In genomic region chr5:34022131-34022705, GRCh38 we compare ENCODE assay signal across 9 cellular contexts. TPM values are rescaled to one million over a fixed set of nuclear protein-coding genes. Genes with fewer than 3 reads are reported as not detected.
DNase-seq lines count a peak whose midpoint lies in the region; ATAC-seq and TF ChIP-seq lines count a peak whose summit lies in the region.
"Had no signal": no experiment of that assay in that cellular context is flagged by ENCODE, and none has a peak within 500 bp of the region (broad histone marks: within the 10 kb centered on the region; RNA-seq: fewer than 3 reads in every experiment).

No MANE protein-coding gene starts in this region.

- ATAC-seq in HG03095 (IDR thresholded peaks at IDR 0.05; ENCODE audit: unreplicated experiment), result peak; percentile 83
- ATAC-seq in stimulated activated naive B cell treated with anti-CD40 and anti-IgM and Interleukin-4, amounts not matched to agents 10 μg/mL and 1 μg/mL and 100 μg/mL, for 72 hours (replicated peaks), result peak in 1 of 2 donors; percentile 25
- no peak for ATAC-seq in left lobe of liver

- CTCF ChIA-PET in mammary epithelial cell (lab: Charles Lee; ENCODE audit: low non-redundant PET), result no interaction called here
- CTCF ChIA-PET in MCF 10A (lab: Yijun Ruan, JAX), result interaction anchor here (0.6 kb wide), 1 partner anchor 255 kb away, joined by 6 read pairs; no protein-coding TSS in a partner anchor

- H3K9me3 Mint-ChIP-seq in MCF 10A (ENCODE audit: unreplicated experiment), result no peaks in the 10 kb centered on the region
- no peaks in the 10 kb centered on the region for H3K9me3 Mint-ChIP-seq in activated T-helper 2 cell treated with anti-CD3 and anti-CD28 coated beads, Interferon-gamma antibody, Interleukin-2, Interleukin-4, amounts not matched to agents 10 μg/mL and 5 μg/mL and 100 μg/mL, durations not matched to agents 14 hours and 24 hours and 36 hours
- H3K9me3 Mint-ChIP-seq in stimulated activated naive B cell treated with anti-CD40 and anti-IgM and Interleukin-4, amounts not matched to agents 10 μg/mL and 1 μg/mL and 100 μg/mL, for 72 hours, result no peaks in the 10 kb centered on the region

- H3K4me1 ChIP-seq in mammary epithelial cell (ENCODE audit: insufficient read depth, low read length), result peaks cover 3% of the 10 kb centered on the region
- H3K4me1 ChIP-seq: upper lobe of left lung had no signal

- H3K9ac ChIP-seq in mammary epithelial cell (ENCODE audit: insufficient read depth, low read length), result no peak overlapping the region

- H3K9me3 ChIP-seq in mammary epithelial cell (replicated peaks; ENCODE audit: insufficient read depth, low read length), result no peaks in the 10 kb centered on the region
- H3K9me3 ChIP-seq: upper lobe of left lung had no signal

- dilution Hi-C loops in mammary epithelial cell (cut with HindIII; ENCODE audit: low sequenced_read_pairs), result no loop called here

- peaks cover 6% of the 10 kb centered on the region for H3K4me1 Mint-ChIP-seq in MCF 10A (ENCODE audit: insufficient read depth, unreplicated experiment)
- H3K4me1 Mint-ChIP-seq in activated T-helper 2 cell treated with anti-CD3 and anti-CD28 coated beads, Interferon-gamma antibody, Interleukin-2, Interleukin-4, amounts not matched to agents 10 μg/mL and 5 μg/mL and 100 μg/mL, durations not matched to agents 14 hours and 24 hours and 36 hours (ENCODE audit: low read depth), result peaks cover 36% of the 10 kb centered on the region
- H3K4me1 Mint-ChIP-seq in stimulated activated naive B cell treated with anti-CD40 and anti-IgM and Interleukin-4, amounts not matched to agents 10 μg/mL and 1 μg/mL and 100 μg/mL, for 72 hours, result peaks cover 2 to 5% of the 10 kb centered on the region in 2 donors

- peaks cover 4% of the 10 kb centered on the region for H3K36me3 Mint-ChIP-seq in MCF 10A (ENCODE audit: insufficient read depth, unreplicated experiment)
- peaks cover 35% of the 10 kb centered on the region for H3K36me3 Mint-ChIP-seq in activated T-helper 2 cell treated with anti-CD3 and anti-CD28 coated beads, Interferon-gamma antibody, Interleukin-2, Interleukin-4, amounts not matched to agents 10 μg/mL and 5 μg/mL and 100 μg/mL, durations not matched to agents 14 hours and 24 hours and 36 hours (ENCODE audit: low read depth)
- peaks cover 19 to 33% of the 10 kb centered on the region in 2 donors for H3K36me3 Mint-ChIP-seq in stimulated activated naive B cell treated with anti-CD40 and anti-IgM and Interleukin-4, amounts not matched to agents 10 μg/mL and 1 μg/mL and 100 μg/mL, for 72 hours

- H3K79me2 ChIP-seq in mammary epithelial cell (ENCODE audit: insufficient read depth, low read length), result no peaks in the 10 kb centered on the region

- TF ChIP-seq POLR2A in erythroblast (IDR thresholded peaks at IDR 0.05; ENCODE audit: low read length), result no peak

- no TSS peak for BruUV-seq in mammary epithelial cell (replicated peaks; lab: Mats Ljungman, UMichigan)
- no TSS peak for BruUV-seq in MCF 10A (replicated peaks; lab: Mats Ljungman, UMichigan)

- H3K4me2 ChIP-seq in mammary epithelial cell (ENCODE audit: insufficient read depth, low read depth, low read length), result no peak overlapping the region

- WGBS in mammary epithelial cell (ENCODE audit: low coverage, missing lambda C conversion rate), result 24% methylated on average over 2 of the region's 2 CpGs

- H3K4me3 ChIP-seq in mammary epithelial cell (replicated peaks in 1 of 3; ENCODE audit: insufficient read depth in 1 of 3, low read depth in 2 of 3, low read length in 3 of 3), result no peak overlapping the region
- H3K4me3 ChIP-seq: upper lobe of left lung had no signal

- no peaks in the 10 kb centered on the region for H3K27me3 Mint-ChIP-seq in MCF 10A (ENCODE audit: insufficient read depth, unreplicated experiment)
- no peaks in the 10 kb centered on the region for H3K27me3 Mint-ChIP-seq in activated T-helper 2 cell treated with anti-CD3 and anti-CD28 coated beads, Interferon-gamma antibody, Interleukin-2, Interleukin-4, amounts not matched to agents 10 μg/mL and 5 μg/mL and 100 μg/mL, durations not matched to agents 14 hours and 24 hours and 36 hours (ENCODE audit: low read depth)
- no peaks in the 10 kb centered on the region for H3K27me3 Mint-ChIP-seq in stimulated activated naive B cell treated with anti-CD40 and anti-IgM and Interleukin-4, amounts not matched to agents 10 μg/mL and 1 μg/mL and 100 μg/mL, for 72 hours

- no peak overlapping the region for H3K27ac Mint-ChIP-seq in MCF 10A (ENCODE audit: low read depth, unreplicated experiment)
- peak overlapping the region; percentile 88 for H3K27ac Mint-ChIP-seq in activated T-helper 2 cell treated with anti-CD3 and anti-CD28 coated beads, Interferon-gamma antibody, Interleukin-2, Interleukin-4, amounts not matched to agents 10 μg/mL and 5 μg/mL and 100 μg/mL, durations not matched to agents 14 hours and 24 hours and 36 hours
- peak overlapping the region; percentile 65 for H3K27ac Mint-ChIP-seq in stimulated activated naive B cell treated with anti-CD40 and anti-IgM and Interleukin-4, amounts not matched to agents 10 μg/mL and 1 μg/mL and 100 μg/mL, for 72 hours

- intact Hi-C loops in mammary epithelial cell (cut with micrococcal nuclease) (no loop called here), MCF 10A (cut with micrococcal nuclease) (no loop called here)
- intact Hi-C loops in activated T-helper 2 cell treated with anti-CD3 and anti-CD28 coated beads, Interferon-gamma antibody, Interleukin-2, Interleukin-4, amounts not matched to agents 10 μg/mL and 5 μg/mL and 100 μg/mL, durations not matched to agents 14 hours and 24 hours and 36 hours (cut with micrococcal nuclease), result loop anchor here (1.0 kb wide), 2 partner anchors 14 to 25 kb away; partner anchors contain the start of gene AMACR

- no peaks in the 10 kb centered on the region for H3K36me3 ChIP-seq in mammary epithelial cell (ENCODE audit: insufficient read depth, low read length)
- H3K36me3 ChIP-seq: upper lobe of left lung had no signal

- peak overlapping the region; percentile 23 for H2AFZ ChIP-seq in mammary epithelial cell (ENCODE audit: low read depth, low read length)

- TF ChIP-seq CTCF in mammary epithelial cell (conservative IDR thresholded peaks at IDR 0.05 in 1 of 2, IDR thresholded peaks at IDR 0.05 in 1 of 2; ENCODE audit: extremely low read depth in 1 of 2, insufficient read depth in 1 of 2, low read depth in 1 of 2, low read length in 2 of 2) (no peak), MCF 10A (IDR thresholded peaks at IDR 0.05; ENCODE audit: unreplicated experiment) (no peak)

- POLR2A ChIA-PET in MCF 10A (lab: Yijun Ruan, JAX), result no interaction called here

- no peaks in the 10 kb centered on the region for H3K27me3 ChIP-seq in mammary epithelial cell (ENCODE audit: insufficient read depth, low read length)
- H3K27me3 ChIP-seq: upper lobe of left lung had no signal

- peak; percentile 19 for DNase-seq in mammary epithelial cell
- no peak for DNase-seq in MCF 10A (ENCODE audit: unreplicated experiment)
- DNase-seq in activated T-helper 2 cell treated with anti-CD3 and anti-CD28 coated beads, Interferon-gamma antibody, Interleukin-2, Interleukin-4, amounts not matched to agents 10 μg/mL and 5 μg/mL and 100 μg/mL, durations not matched to agents 14 hours and 24 hours and 36 hours (ENCODE audit: low spot score), result peak; percentile 41
- no peak for DNase-seq in stimulated activated naive B cell treated with anti-CD40 and anti-IgM and Interleukin-4, amounts not matched to agents 10 μg/mL and 1 μg/mL and 100 μg/mL, for 72 hours
- DNase-seq in erythroblast (lab: John Stamatoyannopoulos, UW), result no peak
- no peak for DNase-seq in NCI-H446 (lab: John Stamatoyannopoulos, UW)
- DNase-seq in left lobe of liver (ENCODE audit: low spot score), result no peak
- DNase-seq: upper lobe of left lung had no signal

- no peaks in the 10 kb centered on the region for H4K20me1 ChIP-seq in mammary epithelial cell (ENCODE audit: insufficient read depth, low read length)

- H3K4me3 Mint-ChIP-seq in MCF 10A (ENCODE audit: unreplicated experiment), result no peak overlapping the region
- no peak overlapping the region for H3K4me3 Mint-ChIP-seq in activated T-helper 2 cell treated with anti-CD3 and anti-CD28 coated beads, Interferon-gamma antibody, Interleukin-2, Interleukin-4, amounts not matched to agents 10 μg/mL and 5 μg/mL and 100 μg/mL, durations not matched to agents 14 hours and 24 hours and 36 hours (ENCODE audit: low read depth)
- H3K4me3 Mint-ChIP-seq in stimulated activated naive B cell treated with anti-CD40 and anti-IgM and Interleukin-4, amounts not matched to agents 10 μg/mL and 1 μg/mL and 100 μg/mL, for 72 hours, result no peak overlapping the region

- H3K27ac ChIP-seq in mammary epithelial cell (ENCODE audit: insufficient read depth, low read depth, low read length), result no peak overlapping the region
- H3K27ac ChIP-seq: upper lobe of left lung had no signal

- in situ Hi-C loops in mammary epithelial cell (cut with MboI; ENCODE audit: low sequenced_read_pairs in 2 of 2), result loop anchor here (25.0 kb wide), 1 partner anchor 890 kb away; the partner anchor contains the start of genes BRIX1 (in 2 of the 2) and RAD1 (in 2 of the 2)

RNA-seq across cellular contexts. Expression of gene AMACR, which starts 14.4 kb away (rescaled TPM):
- total RNA-seq in mammary epithelial cell (10 to 100 TPM; 14.2 to 19.5 TPM), MCF 10A (2022) (6.6 and 7.9 TPM in 2 replicates), left lobe of liver (58.0 TPM)
- polyA plus RNA-seq in mammary epithelial cell, result 9.3 TPM
- not detected for polyA minus RNA-seq in mammary epithelial cell
- 8.3 and 9.0 TPM in 2 replicates for total RNA-seq in activated T-helper 2 cell treated with anti-CD3 and anti-CD28 coated beads, Interferon-gamma antibody, Interleukin-2, Interleukin-4, amounts not matched to agents 10 μg/mL and 5 μg/mL and 100 μg/mL, durations not matched to agents 14 hours and 24 hours and 36 hours

RNA-seq across cellular contexts. Expression of gene C1QTNF3, which starts 20.8 kb away (rescaled TPM):
- total RNA-seq in mammary epithelial cell, result 1 to 10 TPM in 1 of 2 donors, under 1 TPM in 1; 0.80 to 1.8 TPM
- polyA plus RNA-seq in mammary epithelial cell, result 0.29 TPM
- not detected for polyA minus RNA-seq in mammary epithelial cell
- total RNA-seq in MCF 10A (2022), result 0.49 and 0.64 TPM in 2 replicates
- total RNA-seq in activated T-helper 2 cell treated with anti-CD3 and anti-CD28 coated beads, Interferon-gamma antibody, Interleukin-2, Interleukin-4, amounts not matched to agents 10 μg/mL and 5 μg/mL and 100 μg/mL, durations not matched to agents 14 hours and 24 hours and 36 hours, result 1.5 and 1.7 TPM in 2 replicates
- 1.9 TPM for total RNA-seq in left lobe of liver

RNA-seq across cellular contexts. Expression of gene SLC45A2, which starts 37.7 kb away (rescaled TPM):
- under 1 TPM; under 0.01 to 0.31 TPM for total RNA-seq in mammary epithelial cell
- not detected for polyA plus RNA-seq in mammary epithelial cell
- not detected for polyA minus RNA-seq in mammary epithelial cell
- not detected in 2 replicates for total RNA-seq in MCF 10A (2022)
- not detected in 2 replicates for total RNA-seq in activated T-helper 2 cell treated with anti-CD3 and anti-CD28 coated beads, Interferon-gamma antibody, Interleukin-2, Interleukin-4, amounts not matched to agents 10 μg/mL and 5 μg/mL and 100 μg/mL, durations not matched to agents 14 hours and 24 hours and 36 hours
- 0.48 TPM for total RNA-seq in left lobe of liver

Comparison
In these comparisons a context has a peak if more than half of its experiments do, and no peak if none do; other contexts are left out.
1. DNase-seq: peak in mammary epithelial cell (single experiment) and activated T-helper 2 cell treated with anti-CD3 and anti-CD28 coated beads, Interferon-gamma antibody, Interleukin-2, Interleukin-4, amounts not matched to agents 10 μg/mL and 5 μg/mL and 100 μg/mL, durations not matched to agents 14 hours and 24 hours and 36 hours (single experiment); none in MCF 10A (single experiment), stimulated activated naive B cell treated with anti-CD40 and anti-IgM and Interleukin-4, amounts not matched to agents 10 μg/mL and 1 μg/mL and 100 μg/mL, for 72 hours (single experiment), erythroblast (0 of 2), NCI-H446 (0 of 2) and left lobe of liver (single experiment).